ENCODE assay signal across 15 cellular contexts in the genomic region with DNA sequence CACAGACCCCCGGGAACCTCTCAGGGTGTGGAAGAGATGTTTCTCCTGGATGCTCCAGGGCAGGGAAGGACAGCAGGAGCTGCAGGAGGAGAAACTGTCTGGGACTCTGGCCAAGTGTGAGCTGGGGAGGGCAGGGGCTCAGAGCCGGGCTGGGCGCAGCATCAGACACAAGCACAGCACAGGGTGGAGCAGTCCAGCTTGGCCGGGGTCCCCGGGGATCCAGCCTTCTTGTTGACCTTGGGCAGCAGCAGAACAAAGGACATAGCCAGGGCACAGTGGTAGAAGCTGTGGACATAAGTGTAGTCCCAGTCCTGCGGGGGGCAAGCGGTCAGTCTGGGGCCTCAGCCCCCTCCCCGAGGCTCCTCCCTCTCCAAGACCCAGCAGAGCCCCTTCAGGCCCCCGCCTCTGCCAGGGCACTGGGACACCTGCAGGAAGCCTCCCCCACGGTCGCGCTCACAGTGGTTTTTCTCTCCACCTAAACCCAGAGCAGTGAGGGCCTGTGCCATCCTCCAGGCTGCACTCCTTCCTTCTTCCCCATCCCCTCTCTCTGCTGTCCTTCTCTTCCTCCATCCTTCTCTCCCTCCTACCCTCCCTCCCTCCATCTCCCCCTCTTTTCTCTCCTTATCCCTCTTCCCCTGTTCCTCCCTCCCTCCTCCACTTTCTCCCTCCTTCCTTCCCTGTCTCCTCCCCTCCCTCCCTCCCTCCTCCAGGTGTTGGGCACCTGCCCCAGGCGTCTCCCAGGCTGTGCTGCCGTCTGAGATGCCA.
DNase-seq lines count a peak whose midpoint lies in the region; ATAC-seq lines count a peak whose summit lies in the region.
"Had no signal": no experiment of that assay in that cellular context is flagged by ENCODE, and none has a peak within 500 bp of the region (broad histone marks: within the 10 kb centered on the region; RNA-seq: fewer than 3 reads in every experiment).

No MANE protein-coding gene starts in this region.

- peaks cover 0 to 4% (median 0%) of the 10 kb centered on the region in 11 experiments; a peak in 1 of 22 replicates for H4K20me1 ChIP-seq in BLaER1 treated with 17β-estradiol and CSF1 and Interleukin-3, amounts not matched to agents 10 nM and 100 nM

- H3K9me3 ChIP-seq in BLaER1 treated with 17β-estradiol and CSF1 and Interleukin-3, amounts not matched to agents 10 nM and 100 nM (replicated peaks in 1 of 11): no peaks in the 10 kb centered on the region
- H3K9me3 ChIP-seq: prostate gland had no signal

- H3K27ac ChIP-seq in BLaER1 treated with 17β-estradiol and CSF1 and Interleukin-3, amounts not matched to agents 10 nM and 100 nM: no peak overlapping the region
- H3K27ac ChIP-seq: epithelial cell of prostate, prostate gland had no signal

- no peak overlapping the region for H3K4me3 ChIP-seq in BLaER1 treated with 17β-estradiol and CSF1 and Interleukin-3, amounts not matched to agents 10 nM and 100 nM
- H3K4me3 ChIP-seq: prostate gland had no signal

- H3K9ac ChIP-seq in BLaER1 treated with 17β-estradiol and CSF1 and Interleukin-3, amounts not matched to agents 10 nM and 100 nM: no peak overlapping the region

- H3K4me2 ChIP-seq in BLaER1 treated with 17β-estradiol and CSF1 and Interleukin-3, amounts not matched to agents 10 nM and 100 nM: peak overlapping the region in 7 of 11 experiments; percentile 3 to 58 (median 36); a peak in 6 of 22 replicates

- H3K4me1 ChIP-seq in BLaER1 treated with 17β-estradiol and CSF1 and Interleukin-3, amounts not matched to agents 10 nM and 100 nM: peaks cover 3 to 16% (median 8%) of the 10 kb centered on the region in 10 experiments; a peak in 18 of 20 replicates

- no peaks in the 10 kb centered on the region for H3K27me3 ChIP-seq in BLaER1 treated with 17β-estradiol and CSF1 and Interleukin-3, amounts not matched to agents 10 nM and 100 nM

- DNase-seq in NCI-H1694 (lab: John Stamatoyannopoulos, UW): peak; percentile 54
- peak; percentile 44 for DNase-seq in astrocyte of the hippocampus (ENCODE audit: low read depth, low spot score)
- DNase-seq in midbrain (lab: John Stamatoyannopoulos, UW): peak; percentile 46
- DNase-seq in NCI-H82 (lab: John Stamatoyannopoulos, UW): no peak
- DNase-seq: activated CD4-positive, alpha-beta T cell treated with anti-CD3 and anti-CD28 coated beads, Interleukin-2, amount 50 U/mL, for 4 hours; HFFc6; PC-3; stimulated activated CD4-positive, alpha-beta T cell treated with anti-CD3 and anti-CD28 coated beads, Interleukin-2, amount 100 ng/mL, for 48 hours had no signal

- no peaks in the 10 kb centered on the region for H3K36me3 ChIP-seq in BLaER1 treated with 17β-estradiol and CSF1 and Interleukin-3, amounts not matched to agents 10 nM and 100 nM
- H3K36me3 ChIP-seq: prostate gland had no signal

- ATAC-seq in GM21737 (IDR thresholded peaks at IDR 0.05; ENCODE audit: unreplicated experiment): no peak
- no peak for ATAC-seq in HG02938 (IDR thresholded peaks at IDR 0.05; ENCODE audit: unreplicated experiment)
- no peak for ATAC-seq in GM19452 (IDR thresholded peaks at IDR 0.05; ENCODE audit: unreplicated experiment)
- ATAC-seq: PC-3; stimulated activated effector memory CD8-positive, alpha-beta T cell treated with anti-CD3 and anti-CD28 coated beads, Interleukin-12 subunit alpha, Interleukin-12 subunit beta, amount 100 ng/mL, for 72 hours had no signal
